1 cellular context compared by ENCODE assay signal in genomic region chr1:184034761-184035379, GRCh38.
TF ChIP-seq lines count a peak whose summit lies in the region.

No MANE protein-coding gene starts in this region.

TF ChIP-seq in HepG2, 621 proteins besides CTCF, POLR2A, EP300 and RAD21 (continued from another document):
- peak; percentile 49; the same call in 1 of the 2 replicates for TF ChIP-seq ARID5B (CRISPR knock-in tag; IDR thresholded peaks at IDR 0.05)
